Comparison of ENCODE assay signal across 26 cellular contexts in the genomic region with DNA sequence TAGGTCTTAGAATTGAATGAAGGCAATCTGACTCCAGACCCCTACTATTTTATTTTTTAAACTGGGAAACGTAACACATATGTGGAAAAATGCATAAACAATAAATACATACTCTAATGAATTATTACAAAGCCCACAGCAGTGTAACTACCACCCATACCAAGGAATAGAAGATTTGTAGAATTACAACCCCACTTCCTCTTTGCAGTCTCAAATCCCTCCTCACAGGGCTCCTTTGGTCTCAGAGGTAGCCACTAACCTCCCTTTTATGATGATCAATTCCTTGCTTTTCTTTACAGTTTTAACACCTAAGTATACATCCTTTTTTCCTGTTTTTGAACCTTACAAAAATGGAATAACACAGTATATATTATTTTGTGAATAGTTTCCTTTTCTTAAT.
"Had no signal": no experiment of that assay in that cellular context is flagged by ENCODE, and none has a peak within 500 bp of the region (broad histone marks: within the 10 kb centered on the region; RNA-seq: fewer than 3 reads in every experiment).

No MANE protein-coding gene starts in this region.

- H3K4me1 ChIP-seq: gastrocnemius medialis, heart right ventricle, left lung had no signal

- FAIRE-seq: endometrium, islet of Langerhans, keratinocyte had no signal

- H3K36me3 ChIP-seq: esophagus squamous epithelium, gastrocnemius medialis, heart right ventricle, left lung had no signal

- DNase-seq: cortex of kidney; effector CD8-positive, alpha-beta T cell; effector memory CD8-positive, alpha-beta T cell; endodermal cell; erythroblast; esophagus squamous epithelium; foreskin fibroblast; foreskin melanocyte; gastrocnemius medialis; glutamatergic neuron; head of caudate nucleus; heart right ventricle; hippocampal formation; left cardiac atrium; left lung; left ventricle myocardium superior; mammary epithelial cell; mesendoderm; midbrain; naive thymus-derived CD4-positive, alpha-beta T cell had no signal

- ATAC-seq: effector memory CD8-positive, alpha-beta T cell; esophagus mucosa; gastrocnemius medialis; heart right ventricle; left cardiac atrium; left lung; left ventricle myocardium superior; naive thymus-derived CD4-positive, alpha-beta T cell had no signal

- H3K9me3 ChIP-seq: esophagus squamous epithelium, gastrocnemius medialis, heart right ventricle, left lung had no signal

- H3K27me3 ChIP-seq: esophagus squamous epithelium, gastrocnemius medialis, heart right ventricle, left lung had no signal

- H3K4me3 ChIP-seq: esophagus squamous epithelium, gastrocnemius medialis, heart right ventricle, left lung, lung had no signal

- H3K27ac ChIP-seq: epithelial cell of prostate, esophagus squamous epithelium, gastrocnemius medialis, heart right ventricle, left lung had no signal
